16 cellular contexts compared by ENCODE assay signal in the genomic region with DNA sequence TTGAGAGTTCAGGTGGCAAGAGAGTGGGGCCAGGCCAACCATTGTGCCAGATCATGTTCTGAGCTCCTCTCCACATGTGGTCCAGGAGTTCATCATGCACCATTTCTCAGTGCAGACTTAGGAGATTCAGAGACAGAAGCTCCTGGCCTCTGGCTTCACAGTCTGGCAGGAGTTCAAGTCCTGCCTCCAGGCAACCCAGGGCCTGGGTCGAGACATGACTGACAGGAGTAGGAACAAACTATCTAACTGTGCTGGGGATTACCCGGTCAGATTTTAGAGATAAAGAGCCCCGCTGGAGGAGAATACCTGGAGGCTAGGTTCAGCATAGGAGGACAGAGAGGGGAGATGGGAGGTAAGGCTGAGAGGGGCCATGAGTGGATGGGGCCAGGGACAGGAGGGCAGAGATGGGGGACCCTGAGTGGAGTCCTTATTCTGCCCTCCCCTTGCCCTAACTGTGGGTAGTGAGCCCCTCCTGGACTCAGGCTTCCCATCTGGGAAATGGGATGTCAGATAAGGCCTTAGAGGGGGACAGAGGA. TPM values are rescaled to one million over a fixed set of nuclear protein-coding genes. Genes with fewer than 3 reads are reported as not detected.
A peak's percentile ranks its signal among the peaks of the same experiment; 100 is the strongest.
DNase-seq lines count a peak whose midpoint lies in the region; ATAC-seq and TF ChIP-seq lines count a peak whose summit lies in the region.
"Had no signal": no experiment of that assay in that cellular context is flagged by ENCODE, and none has a peak within 500 bp of the region (broad histone marks: within the 10 kb centered on the region; RNA-seq: fewer than 3 reads in every experiment).

No MANE protein-coding gene starts in this region.

- H3K79me2 ChIP-seq in PC-3 (ENCODE audit: low read length): no peaks in the 10 kb centered on the region

- H3K36me3 ChIP-seq in PC-3 (ENCODE audit: low read depth, low read length) (no peaks in the 10 kb centered on the region), mesenchymal stem cell (ENCODE audit: control insufficient read depth in 1 of 2, insufficient read depth in 2 of 2, low read depth in 1 of 2, low read length in 2 of 2) (no peaks in the 10 kb centered on the region)
- H3K36me3 ChIP-seq: ovary had no signal

- no peak overlapping the region for H3K9ac ChIP-seq in PC-3 (ENCODE audit: low read length)
- H3K9ac ChIP-seq in mesenchymal stem cell (ENCODE audit: low read length): no peak overlapping the region

- H3K27ac ChIP-seq in PC-3 (ENCODE audit: low read length) (no peak overlapping the region), mesenchymal stem cell (ENCODE audit: low read length, poor library complexity, severe bottlenecking) (no peak overlapping the region)
- H3K27ac ChIP-seq: ovary had no signal

- H2BK15ac ChIP-seq in mesenchymal stem cell (ENCODE audit: low read depth, poor library complexity, severe bottlenecking): no peak overlapping the region

- no peak overlapping the region for H2AK5ac ChIP-seq in mesenchymal stem cell (ENCODE audit: low read length, severe bottlenecking)

- H3K4me3 Mint-ChIP-seq in stimulated activated memory B cell treated with anti-CD40 and anti-IgM and Interleukin-4, amounts not matched to agents 10 μg/mL and 1 μg/mL and 100 μg/mL, for 72 hours: no peak overlapping the region
- H3K4me3 Mint-ChIP-seq: activated naive CD8-positive, alpha-beta T cell; T-helper 1 cell treated with Interleukin-12 subunit alpha and Interleukin-12 subunit beta and Interleukin-4 antibody, amounts not matched to agents 30 μg/mL and 1 μg/mL, for 36 hours; type B pancreatic cell had no signal

- peak; percentile 13 for DNase-seq in NCI-H2029 treated with DMSO at 0.1 percent for 48 hours (lab: John Stamatoyannopoulos, UW)
- no peak for DNase-seq in NCI-H2029 (lab: John Stamatoyannopoulos, UW)
- DNase-seq in PC-3: peak; percentile 4
- peak; percentile 1 for DNase-seq in epithelial cell of proximal tubule (ENCODE audit: low read depth)
- no peak for DNase-seq in activated naive CD4-positive, alpha-beta T cell (lab: John Stamatoyannopoulos, UW)
- DNase-seq in T-helper 9 cell: no peak
- DNase-seq in mesenchymal stem cell: no peak
- DNase-seq: activated CD4-positive, alpha-beta T cell treated with anti-CD3 and anti-CD28 coated beads for 4 hours; activated T-cell treated with anti-CD3 and anti-CD28 coated beads for 4 hours; NCI-H748 treated with DMSO at 0.1 percent for 48 hours had no signal

- H3K4me3 ChIP-seq in PC-3 (ENCODE audit: low read length): no peak overlapping the region
- H3K4me3 ChIP-seq in epithelial cell of proximal tubule (ENCODE audit: low read depth, low read length): no peak overlapping the region
- H3K4me3 ChIP-seq in mesenchymal stem cell (ENCODE audit: insufficient read depth in 1 of 2, low read depth in 1 of 2, low read length in 2 of 2): no peak overlapping the region
- H3K4me3 ChIP-seq: ovary had no signal

- no peak overlapping the region for H4K91ac ChIP-seq in mesenchymal stem cell (ENCODE audit: low read length)

- H3K9me3 Mint-ChIP-seq in stimulated activated memory B cell treated with anti-CD40 and anti-IgM and Interleukin-4, amounts not matched to agents 10 μg/mL and 1 μg/mL and 100 μg/mL, for 72 hours: peaks cover 7% of the 10 kb centered on the region
- H3K9me3 Mint-ChIP-seq: type B pancreatic cell had no signal

- H3K4me1 ChIP-seq in PC-3 (ENCODE audit: insufficient read depth, low read length) (peaks cover 6% of the 10 kb centered on the region), mesenchymal stem cell (ENCODE audit: control insufficient read depth, insufficient read depth, low read depth, low read length) (no peaks in the 10 kb centered on the region)

- no peak overlapping the region for H3K23ac ChIP-seq in mesenchymal stem cell (ENCODE audit: low read length in 2 of 2)

- H3K4ac ChIP-seq in mesenchymal stem cell (ENCODE audit: low read depth in 1 of 2, low read length in 2 of 2): no peak overlapping the region

- H3K27ac Mint-ChIP-seq in stimulated activated memory B cell treated with anti-CD40 and anti-IgM and Interleukin-4, amounts not matched to agents 10 μg/mL and 1 μg/mL and 100 μg/mL, for 72 hours: no peak overlapping the region
- H3K27ac Mint-ChIP-seq: activated naive CD8-positive, alpha-beta T cell; T-helper 1 cell treated with Interleukin-12 subunit alpha and Interleukin-12 subunit beta and Interleukin-4 antibody, amounts not matched to agents 30 μg/mL and 1 μg/mL, for 36 hours; type B pancreatic cell had no signal

- no peak overlapping the region for H3K4me2 ChIP-seq in PC-3 (ENCODE audit: low read length)
- no peak overlapping the region for H3K4me2 ChIP-seq in mesenchymal stem cell (ENCODE audit: low read length, poor library complexity, severe bottlenecking)

- no peak overlapping the region for H3K18ac ChIP-seq in mesenchymal stem cell (ENCODE audit: low read depth in 1 of 2, low read length in 2 of 2)

- H4K8ac ChIP-seq in mesenchymal stem cell (ENCODE audit: low read length): no peak overlapping the region

- H3K27me3 ChIP-seq in PC-3 (ENCODE audit: low read length) (peaks cover 10% of the 10 kb centered on the region), mesenchymal stem cell (ENCODE audit: control insufficient read depth in 1 of 2, insufficient read depth in 1 of 2, low read length in 2 of 2) (peaks cover 0 to 3% of the 10 kb centered on the region in 2 experiments)
- H3K27me3 ChIP-seq: ovary had no signal

- H2BK12ac ChIP-seq in mesenchymal stem cell (ENCODE audit: low read length in 2 of 2): no peak overlapping the region

- BruUV-seq in PC-3 (replicated peaks; lab: Mats Ljungman, UMichigan): no TSS peak

- no peak overlapping the region for H2BK5ac ChIP-seq in mesenchymal stem cell (ENCODE audit: low read depth, low read length, poor library complexity, severe bottlenecking)

- no peaks in the 10 kb centered on the region for H4K20me1 ChIP-seq in PC-3 (ENCODE audit: low read length)

- H2BK120ac ChIP-seq in mesenchymal stem cell (ENCODE audit: low read depth, low read length): no peak overlapping the region

- H3F3A ChIP-seq in PC-3 (ENCODE audit: low read length, unreplicated experiment): no peaks in the 10 kb centered on the region

- H2AFZ ChIP-seq in PC-3 (ENCODE audit: low read length): no peak overlapping the region
- H2AFZ ChIP-seq in mesenchymal stem cell (ENCODE audit: low read depth, low read length): no peak overlapping the region

- no peaks in the 10 kb centered on the region for H3K4me1 Mint-ChIP-seq in stimulated activated memory B cell treated with anti-CD40 and anti-IgM and Interleukin-4, amounts not matched to agents 10 μg/mL and 1 μg/mL and 100 μg/mL, for 72 hours

- peaks cover 52% of the 10 kb centered on the region for H3K27me3 Mint-ChIP-seq in stimulated activated memory B cell treated with anti-CD40 and anti-IgM and Interleukin-4, amounts not matched to agents 10 μg/mL and 1 μg/mL and 100 μg/mL, for 72 hours
- H3K27me3 Mint-ChIP-seq: type B pancreatic cell had no signal

- CTCF ChIA-PET in PC-3 (lab: Charles Lee): no interaction called here

- 56% methylated on average over 3 of the region's 3 CpGs for WGBS in mesenchymal stem cell

- H3K79me1 ChIP-seq in mesenchymal stem cell (replicated peaks; ENCODE audit: low read length, poor library complexity, severe bottlenecking): no peaks in the 10 kb centered on the region

- H3K36me3 Mint-ChIP-seq in stimulated activated memory B cell treated with anti-CD40 and anti-IgM and Interleukin-4, amounts not matched to agents 10 μg/mL and 1 μg/mL and 100 μg/mL, for 72 hours: peaks cover 7% of the 10 kb centered on the region
- H3K36me3 Mint-ChIP-seq: activated naive CD8-positive, alpha-beta T cell; type B pancreatic cell had no signal

- H3K9me2 ChIP-seq in PC-3 (replicated peaks; ENCODE audit: low read length): no peaks in the 10 kb centered on the region

- intact Hi-C loops in PC-3 (cut with micrococcal nuclease): no loop called here

- no peak for ATAC-seq in PC-3
- peak; percentile 53 for ATAC-seq in stimulated activated memory B cell treated with anti-CD40 and anti-IgM and Interleukin-4, amounts not matched to agents 10 μg/mL and 1 μg/mL and 100 μg/mL, for 72 hours

- H3K9me3 ChIP-seq in PC-3 (ENCODE audit: low read length) (no peaks in the 10 kb centered on the region), mesenchymal stem cell (ENCODE audit: control insufficient read depth, low read length) (peaks cover 16% of the 10 kb centered on the region)
- H3K9me3 ChIP-seq: ovary had no signal

- H3K14ac ChIP-seq in mesenchymal stem cell (ENCODE audit: low read length in 2 of 2): no peak overlapping the region

- TF ChIP-seq CTCF in PC-3 (conservative IDR thresholded peaks at IDR 0.05; ENCODE audit: low read depth, low read length) (no peak), epithelial cell of proximal tubule (conservative IDR thresholded peaks at IDR 0.05; ENCODE audit: low read depth, low read length) (no peak)

- POLR2A ChIA-PET in PC-3 (lab: Charles Lee; ENCODE audit: unreplicated experiment): no interaction called here

RNA-seq across cellular contexts. Expression of a gene that starts 0.9 kb away (rescaled TPM):
- 0.06 and 0.11 TPM in 2 replicates for total RNA-seq in PC-3 (2014; rRNA removed)
- not detected in 2 replicates for total RNA-seq in epithelial cell of proximal tubule
- not detected for polyA plus RNA-seq in mesenchymal stem cell (2013, experiment 1 of 2)
- not detected for polyA plus RNA-seq in mesenchymal stem cell (2013, experiment 2 of 2)

RNA-seq across cellular contexts. Expression of a gene that starts 13.6 kb away (rescaled TPM):
- total RNA-seq in PC-3 (2014; rRNA removed) (not detected in 2 replicates), epithelial cell of proximal tubule (not detected in 2 replicates)
- not detected for polyA plus RNA-seq in mesenchymal stem cell (2013, experiment 1 of 2)
- polyA plus RNA-seq in mesenchymal stem cell (2013, experiment 2 of 2): not detected
- total RNA-seq: ovary had no signal
- polyA plus RNA-seq: ovary, small intestine had no signal

RNA-seq across cellular contexts. Expression of a gene that starts 37.4 kb away (rescaled TPM):
- not detected in 2 replicates for total RNA-seq in PC-3 (2014; rRNA removed)
- total RNA-seq in epithelial cell of proximal tubule: not detected in 2 replicates
- not detected for polyA plus RNA-seq in mesenchymal stem cell (2013, experiment 1 of 2)
- not detected for polyA plus RNA-seq in mesenchymal stem cell (2013, experiment 2 of 2)
- polyA plus RNA-seq: ovary had no signal

Comparison
In these comparisons a context has a peak if more than half of its experiments do, and no peak if none do; other contexts are left out.
1. DNase-seq: peak in NCI-H2029 treated with DMSO at 0.1 percent for 48 hours (single experiment), PC-3 (single experiment) and epithelial cell of proximal tubule (single experiment); none in NCI-H2029 (single experiment), activated naive CD4-positive, alpha-beta T cell (0 of 4), T-helper 9 cell (single experiment) and mesenchymal stem cell (single experiment).